Comparison of ENCODE assay signal across 1 cellular context in the genomic region with DNA sequence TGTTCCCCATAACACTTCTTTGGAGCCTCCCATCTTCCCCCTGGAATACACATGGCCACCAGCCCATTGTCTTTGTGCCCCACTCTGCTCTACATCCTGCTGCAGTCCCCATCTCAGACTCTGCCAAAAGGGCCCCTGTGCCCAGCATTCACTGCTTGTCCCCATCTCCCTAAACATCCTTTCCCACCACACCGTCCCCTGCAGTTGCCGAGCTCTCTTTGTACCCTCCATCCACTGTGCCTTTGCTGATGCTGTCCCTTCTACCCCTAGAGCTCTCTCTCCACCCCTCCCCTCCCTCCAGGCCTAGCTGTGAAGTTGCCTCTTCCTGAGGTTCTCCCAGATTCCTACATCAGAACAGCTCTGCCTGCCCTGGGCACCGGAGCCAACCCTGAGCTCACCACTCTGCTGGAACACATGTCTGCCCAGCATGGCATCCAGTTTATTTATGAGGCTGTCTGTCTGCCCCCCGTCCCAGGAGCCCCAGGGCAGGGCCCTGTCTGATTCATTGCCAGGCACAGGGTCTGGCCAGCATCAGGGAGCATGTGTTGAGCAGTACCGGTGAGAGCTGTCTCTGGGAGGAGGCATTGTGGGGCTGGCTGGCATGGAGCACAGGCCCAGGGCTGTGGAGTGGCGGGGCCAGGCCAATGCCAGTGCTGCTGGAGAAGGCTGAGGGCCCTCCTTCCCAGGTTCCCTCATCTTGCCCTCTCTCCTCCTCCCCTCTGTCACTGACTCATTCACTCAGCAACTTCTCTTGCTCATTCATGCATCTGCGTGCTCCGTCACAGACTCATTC.
TF ChIP-seq lines count a peak whose summit lies in the region.

No MANE protein-coding gene starts in this region.

TF ChIP-seq in IMR-90, 13 proteins besides CTCF, POLR2A, EP300 and RAD21 (continued from another document):
- TF ChIP-seq, protein P1, sequence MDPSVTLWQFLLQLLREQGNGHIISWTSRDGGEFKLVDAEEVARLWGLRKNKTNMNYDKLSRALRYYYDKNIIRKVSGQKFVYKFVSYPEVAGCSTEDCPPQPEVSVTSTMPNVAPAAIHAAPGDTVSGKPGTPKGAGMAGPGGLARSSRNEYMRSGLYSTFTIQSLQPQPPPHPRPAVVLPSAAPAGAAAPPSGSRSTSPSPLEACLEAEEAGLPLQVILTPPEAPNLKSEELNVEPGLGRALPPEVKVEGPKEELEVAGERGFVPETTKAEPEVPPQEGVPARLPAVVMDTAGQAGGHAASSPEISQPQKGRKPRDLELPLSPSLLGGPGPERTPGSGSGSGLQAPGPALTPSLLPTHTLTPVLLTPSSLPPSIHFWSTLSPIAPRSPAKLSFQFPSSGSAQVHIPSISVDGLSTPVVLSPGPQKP (IDR thresholded peaks at IDR 0.05; ENCODE audit: borderline replicate concordance, low read depth, low read length): no peak
- TF ChIP-seq RCOR1 (IDR thresholded peaks at IDR 0.05; ENCODE audit: insufficient replicate concordance, low read length) (no peak), SMC3 (IDR thresholded peaks at IDR 0.05; ENCODE audit: low read depth, low read length) (no peak), MXI1 (IDR thresholded peaks at IDR 0.05; ENCODE audit: borderline replicate concordance, low read depth, low read length) (no peak), USF2 (IDR thresholded peaks at IDR 0.05; ENCODE audit: low read depth, low read length) (no peak)
